In the genomic region with DNA sequence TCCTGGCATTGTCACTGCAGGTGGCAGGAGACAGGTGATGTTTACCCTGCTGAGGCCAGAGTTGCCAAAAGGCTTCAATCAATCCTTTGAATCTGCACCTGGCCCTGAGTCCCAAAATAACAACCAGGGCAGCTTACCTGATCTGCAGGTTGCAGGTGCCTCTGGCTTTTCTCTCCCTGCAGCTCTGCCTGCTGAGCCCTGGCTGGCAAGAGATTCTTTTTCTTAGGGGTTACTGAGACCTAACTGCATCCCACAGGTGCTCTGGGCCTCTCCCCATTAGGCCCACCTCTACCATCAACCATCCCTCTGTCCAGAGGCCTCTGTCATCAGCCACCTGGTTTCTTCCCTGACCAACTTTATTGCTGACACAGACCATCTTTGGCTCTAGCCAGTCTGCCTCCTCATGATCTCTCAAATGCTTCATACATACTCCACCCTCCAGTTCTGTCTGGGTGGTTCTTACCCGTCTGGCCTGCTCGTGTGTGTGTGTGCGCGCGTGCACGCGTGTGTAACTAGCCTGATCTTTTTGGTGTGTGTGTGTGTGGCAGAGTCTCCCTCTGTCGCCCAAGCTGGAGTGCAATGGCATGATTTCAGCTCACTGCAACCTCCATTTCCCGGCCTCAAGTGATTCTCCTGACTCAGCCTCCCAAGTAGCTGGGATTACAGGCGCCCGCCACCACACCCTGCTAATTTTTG, we compare ENCODE assay signal across 2 cellular contexts.
TF ChIP-seq lines count a peak whose summit lies in the region.

No MANE protein-coding gene starts in this region.

TF ChIP-seq in GM23338, 12 proteins besides CTCF, POLR2A, EP300 and RAD21 (continued from another document):
- TF ChIP-seq, protein P1, sequence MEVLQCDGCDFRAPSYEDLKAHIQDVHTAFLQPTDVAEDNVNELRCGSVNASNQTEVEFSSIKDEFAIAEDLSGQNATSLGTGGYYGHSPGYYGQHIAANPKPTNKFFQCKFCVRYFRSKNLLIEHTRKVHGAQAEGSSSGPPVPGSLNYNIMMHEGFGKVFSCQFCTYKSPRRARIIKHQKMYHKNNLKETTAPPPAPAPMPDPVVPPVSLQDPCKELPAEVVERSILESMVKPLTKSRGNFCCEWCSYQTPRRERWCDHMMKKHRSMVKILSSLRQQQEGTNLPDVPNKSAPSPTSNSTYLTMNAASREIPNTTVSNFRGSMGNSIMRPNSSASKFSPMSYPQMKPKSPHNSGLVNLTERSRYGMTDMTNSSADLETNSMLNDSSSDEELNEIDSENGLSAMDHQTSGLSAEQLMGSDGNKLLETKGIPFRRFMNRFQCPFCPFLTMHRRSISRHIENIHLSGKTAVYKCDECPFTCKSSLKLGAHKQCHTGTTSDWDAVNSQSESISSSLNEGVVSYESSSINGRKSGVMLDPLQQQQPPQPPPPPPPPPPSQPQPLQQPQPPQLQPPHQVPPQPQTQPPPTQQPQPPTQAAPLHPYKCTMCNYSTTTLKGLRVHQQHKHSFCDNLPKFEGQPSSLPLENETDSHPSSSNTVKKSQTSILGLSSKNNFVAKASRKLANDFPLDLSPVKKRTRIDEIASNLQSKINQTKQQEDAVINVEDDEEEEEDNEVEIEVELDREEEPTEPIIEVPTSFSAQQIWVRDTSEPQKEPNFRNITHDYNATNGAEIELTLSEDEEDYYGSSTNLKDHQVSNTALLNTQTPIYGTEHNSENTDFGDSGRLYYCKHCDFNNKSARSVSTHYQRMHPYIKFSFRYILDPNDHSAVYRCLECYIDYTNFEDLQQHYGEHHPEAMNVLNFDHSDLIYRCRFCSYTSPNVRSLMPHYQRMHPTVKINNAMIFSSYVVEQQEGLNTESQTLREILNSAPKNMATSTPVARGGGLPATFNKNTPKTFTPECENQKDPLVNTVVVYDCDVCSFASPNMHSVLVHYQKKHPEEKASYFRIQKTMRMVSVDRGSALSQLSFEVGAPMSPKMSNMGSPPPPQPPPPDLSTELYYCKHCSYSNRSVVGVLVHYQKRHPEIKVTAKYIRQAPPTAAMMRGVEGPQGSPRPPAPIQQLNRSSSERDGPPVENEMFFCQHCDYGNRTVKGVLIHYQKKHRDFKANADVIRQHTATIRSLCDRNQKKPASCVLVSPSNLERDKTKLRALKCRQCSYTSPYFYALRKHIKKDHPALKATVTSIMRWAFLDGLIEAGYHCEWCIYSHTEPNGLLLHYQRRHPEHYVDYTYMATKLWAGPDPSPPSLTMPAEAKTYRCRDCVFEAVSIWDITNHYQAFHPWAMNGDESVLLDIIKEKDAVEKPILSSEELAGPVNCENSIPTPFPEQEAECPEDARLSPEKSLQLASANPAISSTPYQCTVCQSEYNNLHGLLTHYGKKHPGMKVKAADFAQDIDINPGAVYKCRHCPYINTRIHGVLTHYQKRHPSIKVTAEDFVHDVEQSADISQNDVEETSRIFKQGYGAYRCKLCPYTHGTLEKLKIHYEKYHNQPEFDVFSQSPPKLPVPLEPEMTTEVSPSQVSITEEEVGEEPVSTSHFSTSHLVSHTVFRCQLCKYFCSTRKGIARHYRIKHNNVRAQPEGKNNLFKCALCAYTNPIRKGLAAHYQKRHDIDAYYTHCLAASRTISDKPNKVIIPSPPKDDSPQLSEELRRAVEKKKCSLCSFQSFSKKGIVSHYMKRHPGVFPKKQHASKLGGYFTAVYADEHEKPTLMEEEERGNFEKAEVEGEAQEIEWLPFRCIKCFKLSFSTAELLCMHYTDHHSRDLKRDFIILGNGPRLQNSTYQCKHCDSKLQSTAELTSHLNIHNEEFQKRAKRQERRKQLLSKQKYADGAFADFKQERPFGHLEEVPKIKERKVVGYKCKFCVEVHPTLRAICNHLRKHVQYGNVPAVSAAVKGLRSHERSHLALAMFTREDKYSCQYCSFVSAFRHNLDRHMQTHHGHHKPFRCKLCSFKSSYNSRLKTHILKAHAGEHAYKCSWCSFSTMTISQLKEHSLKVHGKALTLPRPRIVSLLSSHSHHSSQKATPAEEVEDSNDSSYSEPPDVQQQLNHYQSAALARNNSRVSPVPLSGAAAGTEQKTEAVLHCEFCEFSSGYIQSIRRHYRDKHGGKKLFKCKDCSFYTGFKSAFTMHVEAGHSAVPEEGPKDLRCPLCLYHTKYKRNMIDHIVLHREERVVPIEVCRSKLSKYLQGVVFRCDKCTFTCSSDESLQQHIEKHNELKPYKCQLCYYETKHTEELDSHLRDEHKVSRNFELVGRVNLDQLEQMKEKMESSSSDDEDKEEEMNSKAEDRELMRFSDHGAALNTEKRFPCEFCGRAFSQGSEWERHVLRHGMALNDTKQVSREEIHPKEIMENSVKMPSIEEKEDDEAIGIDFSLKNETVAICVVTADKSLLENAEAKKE (CRISPR knock-in tag; IDR thresholded peaks at IDR 0.05): no peak
- TF ChIP-seq ZNF114 (CRISPR knock-in tag; IDR thresholded peaks at IDR 0.05) (no peak), POLR2AphosphoS5 (IDR thresholded peaks at IDR 0.05; ENCODE audit: low read depth) (no peak), STAT1 (IDR thresholded peaks at IDR 0.05; ENCODE audit: unreplicated experiment) (no peak), EZH2 (IDR thresholded peaks at IDR 0.05; ENCODE audit: low read depth, unreplicated experiment) (no peak), NANOG (IDR thresholded peaks at IDR 0.05; ENCODE audit: borderline replicate concordance) (no peak), ZNF331 (CRISPR knock-in tag; IDR thresholded peaks at IDR 0.05; ENCODE audit: low read depth) (no peak)

TF ChIP-seq in K562, 482 proteins besides CTCF, POLR2A, EP300 and RAD21 (continued from another document and continues in another):
- TF ChIP-seq SAFB (IDR thresholded peaks at IDR 0.05; ENCODE audit: borderline replicate concordance, low read depth, low read length): no peak
- TF ChIP-seq, protein P2, sequence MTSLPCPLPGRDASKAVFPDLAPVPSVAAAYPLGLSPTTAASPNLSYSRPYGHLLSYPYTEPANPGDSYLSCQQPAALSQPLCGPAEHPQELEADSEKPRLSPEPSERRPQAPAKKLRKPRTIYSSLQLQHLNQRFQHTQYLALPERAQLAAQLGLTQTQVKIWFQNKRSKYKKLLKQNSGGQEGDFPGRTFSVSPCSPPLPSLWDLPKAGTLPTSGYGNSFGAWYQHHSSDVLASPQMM (CRISPR knock-in tag; IDR thresholded peaks at IDR 0.05): no peak
- TF ChIP-seq, protein P3, sequence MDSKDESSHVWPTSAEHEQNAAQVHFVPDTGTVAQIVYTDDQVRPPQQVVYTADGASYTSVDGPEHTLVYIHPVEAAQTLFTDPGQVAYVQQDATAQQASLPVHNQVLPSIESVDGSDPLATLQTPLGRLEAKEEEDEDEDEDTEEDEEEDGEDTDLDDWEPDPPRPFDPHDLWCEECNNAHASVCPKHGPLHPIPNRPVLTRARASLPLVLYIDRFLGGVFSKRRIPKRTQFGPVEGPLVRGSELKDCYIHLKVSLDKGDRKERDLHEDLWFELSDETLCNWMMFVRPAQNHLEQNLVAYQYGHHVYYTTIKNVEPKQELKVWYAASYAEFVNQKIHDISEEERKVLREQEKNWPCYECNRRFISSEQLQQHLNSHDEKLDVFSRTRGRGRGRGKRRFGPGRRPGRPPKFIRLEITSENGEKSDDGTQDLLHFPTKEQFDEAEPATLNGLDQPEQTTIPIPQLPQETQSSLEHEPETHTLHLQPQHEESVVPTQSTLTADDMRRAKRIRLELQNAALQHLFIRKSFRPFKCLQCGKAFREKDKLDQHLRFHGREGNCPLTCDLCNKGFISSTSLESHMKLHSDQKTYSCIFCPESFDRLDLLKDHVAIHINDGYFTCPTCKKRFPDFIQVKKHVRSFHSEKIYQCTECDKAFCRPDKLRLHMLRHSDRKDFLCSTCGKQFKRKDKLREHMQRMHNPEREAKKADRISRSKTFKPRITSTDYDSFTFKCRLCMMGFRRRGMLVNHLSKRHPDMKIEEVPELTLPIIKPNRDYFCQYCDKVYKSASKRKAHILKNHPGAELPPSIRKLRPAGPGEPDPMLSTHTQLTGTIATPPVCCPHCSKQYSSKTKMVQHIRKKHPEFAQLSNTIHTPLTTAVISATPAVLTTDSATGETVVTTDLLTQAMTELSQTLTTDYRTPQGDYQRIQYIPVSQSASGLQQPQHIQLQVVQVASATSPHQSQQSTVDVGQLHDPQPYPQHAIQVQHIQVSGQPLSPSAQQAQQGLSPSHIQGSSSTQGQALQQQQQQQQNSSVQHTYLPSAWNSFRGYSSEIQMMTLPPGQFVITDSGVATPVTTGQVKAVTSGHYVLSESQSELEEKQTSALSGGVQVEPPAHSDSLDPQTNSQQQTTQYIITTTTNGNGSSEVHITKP (IDR thresholded peaks at IDR 0.05; ENCODE audit: partially characterized antibody): peak; percentile 70
- TF ChIP-seq C11orf30 (IDR thresholded peaks at IDR 0.05; ENCODE audit: low read depth): peak; percentile 80
- TF ChIP-seq, protein P4, sequence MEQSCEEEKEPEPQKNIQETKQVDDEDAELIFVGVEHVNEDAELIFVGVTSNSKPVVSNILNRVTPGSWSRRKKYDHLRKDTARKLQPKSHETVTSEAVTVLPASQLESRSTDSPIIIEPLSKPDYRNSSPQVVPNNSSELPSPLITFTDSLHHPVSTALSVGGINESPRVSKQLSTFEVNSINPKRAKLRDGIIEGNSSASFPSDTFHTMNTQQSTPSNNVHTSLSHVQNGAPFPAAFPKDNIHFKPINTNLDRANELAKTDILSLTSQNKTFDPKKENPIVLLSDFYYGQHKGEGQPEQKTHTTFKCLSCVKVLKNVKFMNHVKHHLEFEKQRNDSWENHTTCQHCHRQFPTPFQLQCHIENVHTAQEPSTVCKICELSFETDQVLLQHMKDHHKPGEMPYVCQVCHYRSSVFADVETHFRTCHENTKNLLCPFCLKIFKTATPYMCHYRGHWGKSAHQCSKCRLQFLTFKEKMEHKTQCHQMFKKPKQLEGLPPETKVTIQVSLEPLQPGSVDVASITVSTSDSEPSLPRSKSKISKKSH (CRISPR knock-in tag; IDR thresholded peaks at IDR 0.05): no peak
- TF ChIP-seq ZNF316 (IDR thresholded peaks at IDR 0.05): peak; percentile 91
- TF ChIP-seq POLR2G (IDR thresholded peaks at IDR 0.05; ENCODE audit: low read depth, low read length): peak; percentile 36; the same call in 1 of the 2 replicates
- no peak for TF ChIP-seq BRCA1 (IDR thresholded peaks at IDR 0.05)
- no peak for TF ChIP-seq BRCA1 (CRISPR knock-in tag; IDR thresholded peaks at IDR 0.05)
- TF ChIP-seq HNRNPLL (IDR thresholded peaks at IDR 0.05; ENCODE audit: low read depth, low read length, poor library complexity, severe bottlenecking): no peak
- TF ChIP-seq SIN3A (IDR thresholded peaks at IDR 0.05; ENCODE audit: borderline replicate concordance in 2 of 2, control insufficient read depth in 1 of 2, low read depth in 2 of 2, low read length in 2 of 2): peak in 1 of 2 experiments; percentile 5; a peak in 1 of 4 replicates
- TF ChIP-seq, protein P5, sequence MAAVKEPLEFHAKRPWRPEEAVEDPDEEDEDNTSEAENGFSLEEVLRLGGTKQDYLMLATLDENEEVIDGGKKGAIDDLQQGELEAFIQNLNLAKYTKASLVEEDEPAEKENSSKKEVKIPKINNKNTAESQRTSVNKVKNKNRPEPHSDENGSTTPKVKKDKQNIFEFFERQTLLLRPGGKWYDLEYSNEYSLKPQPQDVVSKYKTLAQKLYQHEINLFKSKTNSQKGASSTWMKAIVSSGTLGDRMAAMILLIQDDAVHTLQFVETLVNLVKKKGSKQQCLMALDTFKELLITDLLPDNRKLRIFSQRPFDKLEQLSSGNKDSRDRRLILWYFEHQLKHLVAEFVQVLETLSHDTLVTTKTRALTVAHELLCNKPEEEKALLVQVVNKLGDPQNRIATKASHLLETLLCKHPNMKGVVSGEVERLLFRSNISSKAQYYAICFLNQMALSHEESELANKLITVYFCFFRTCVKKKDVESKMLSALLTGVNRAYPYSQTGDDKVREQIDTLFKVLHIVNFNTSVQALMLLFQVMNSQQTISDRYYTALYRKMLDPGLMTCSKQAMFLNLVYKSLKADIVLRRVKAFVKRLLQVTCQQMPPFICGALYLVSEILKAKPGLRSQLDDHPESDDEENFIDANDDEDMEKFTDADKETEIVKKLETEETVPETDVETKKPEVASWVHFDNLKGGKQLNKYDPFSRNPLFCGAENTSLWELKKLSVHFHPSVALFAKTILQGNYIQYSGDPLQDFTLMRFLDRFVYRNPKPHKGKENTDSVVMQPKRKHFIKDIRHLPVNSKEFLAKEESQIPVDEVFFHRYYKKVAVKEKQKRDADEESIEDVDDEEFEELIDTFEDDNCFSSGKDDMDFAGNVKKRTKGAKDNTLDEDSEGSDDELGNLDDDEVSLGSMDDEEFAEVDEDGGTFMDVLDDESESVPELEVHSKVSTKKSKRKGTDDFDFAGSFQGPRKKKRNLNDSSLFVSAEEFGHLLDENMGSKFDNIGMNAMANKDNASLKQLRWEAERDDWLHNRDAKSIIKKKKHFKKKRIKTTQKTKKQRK (IDR thresholded peaks at IDR 0.05; ENCODE audit: borderline replicate concordance, low read depth, low read length): no peak
- TF ChIP-seq DMBX1 (CRISPR knock-in tag; IDR thresholded peaks at IDR 0.05; ENCODE audit: borderline replicate concordance): no peak
- TF ChIP-seq ZNF766 (CRISPR knock-in tag; conservative IDR thresholded peaks at IDR 0.05): no peak
- TF ChIP-seq SMAD2 (IDR thresholded peaks at IDR 0.05; ENCODE audit: low read depth, low read length): no peak
- TF ChIP-seq RBFOX2 (IDR thresholded peaks at IDR 0.05; ENCODE audit: low read depth, low read length): peak; percentile 49
- no peak for TF ChIP-seq CREB1 (IDR thresholded peaks at IDR 0.05)
- TF ChIP-seq CREB1 (CRISPR knock-in tag; IDR thresholded peaks at IDR 0.05): no peak
- no peak for TF ChIP-seq MAFF (IDR thresholded peaks at IDR 0.05; ENCODE audit: low read length)
- TF ChIP-seq, protein P6, sequence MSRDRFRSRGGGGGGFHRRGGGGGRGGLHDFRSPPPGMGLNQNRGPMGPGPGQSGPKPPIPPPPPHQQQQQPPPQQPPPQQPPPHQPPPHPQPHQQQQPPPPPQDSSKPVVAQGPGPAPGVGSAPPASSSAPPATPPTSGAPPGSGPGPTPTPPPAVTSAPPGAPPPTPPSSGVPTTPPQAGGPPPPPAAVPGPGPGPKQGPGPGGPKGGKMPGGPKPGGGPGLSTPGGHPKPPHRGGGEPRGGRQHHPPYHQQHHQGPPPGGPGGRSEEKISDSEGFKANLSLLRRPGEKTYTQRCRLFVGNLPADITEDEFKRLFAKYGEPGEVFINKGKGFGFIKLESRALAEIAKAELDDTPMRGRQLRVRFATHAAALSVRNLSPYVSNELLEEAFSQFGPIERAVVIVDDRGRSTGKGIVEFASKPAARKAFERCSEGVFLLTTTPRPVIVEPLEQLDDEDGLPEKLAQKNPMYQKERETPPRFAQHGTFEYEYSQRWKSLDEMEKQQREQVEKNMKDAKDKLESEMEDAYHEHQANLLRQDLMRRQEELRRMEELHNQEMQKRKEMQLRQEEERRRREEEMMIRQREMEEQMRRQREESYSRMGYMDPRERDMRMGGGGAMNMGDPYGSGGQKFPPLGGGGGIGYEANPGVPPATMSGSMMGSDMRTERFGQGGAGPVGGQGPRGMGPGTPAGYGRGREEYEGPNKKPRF (IDR thresholded peaks at IDR 0.05; ENCODE audit: low read depth, low read length): no peak
- TF ChIP-seq SAP30 (IDR thresholded peaks at IDR 0.05; ENCODE audit: borderline replicate concordance, insufficient read depth, low read depth, low read length, poor library complexity, severe bottlenecking): no peak
- TF ChIP-seq MAFG (tag; conservative IDR thresholded peaks at IDR 0.05): peak; percentile 54; the same call in 1 of the 2 replicates
- TF ChIP-seq, protein P7, sequence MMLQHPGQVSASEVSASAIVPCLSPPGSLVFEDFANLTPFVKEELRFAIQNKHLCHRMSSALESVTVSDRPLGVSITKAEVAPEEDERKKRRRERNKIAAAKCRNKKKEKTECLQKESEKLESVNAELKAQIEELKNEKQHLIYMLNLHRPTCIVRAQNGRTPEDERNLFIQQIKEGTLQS (IDR thresholded peaks at IDR 0.05): no peak
- TF ChIP-seq, protein P7 (CRISPR knock-in tag; conservative IDR thresholded peaks at IDR 0.05): no peak
